In genomic region chr18:51821610-51822009, GRCh38 we compare ENCODE assay signal across 34 cellular contexts.
"Had no signal": no experiment of that assay in that cellular context is flagged by ENCODE, and none has a peak within 500 bp of the region (broad histone marks: within the 10 kb centered on the region; RNA-seq: fewer than 3 reads in every experiment).

No MANE protein-coding gene starts in this region.

- DNase-seq: activated CD4-positive, alpha-beta memory T cell treated with anti-CD3 and anti-CD28 coated beads for 36 hours; activated CD4-positive, alpha-beta T cell treated with anti-CD3 and anti-CD28 coated beads for 36 hours; activated CD4-positive, alpha-beta T cell treated with anti-CD3 and anti-CD28 coated beads, Interleukin-2, amount 10 ng/mL, durations not matched to agents 24 days and 14 days; activated CD4-positive, CD25-positive, alpha-beta regulatory T cell; activated CD4-positive, CD25-positive, alpha-beta regulatory T cell treated with anti-CD3 and anti-CD28 coated beads, Interleukin-2, amount 50 U/mL, for 72 hours; activated CD8-positive, alpha-beta memory T cell treated with anti-CD3 and anti-CD28 coated beads, Interleukin-2, amount 10 ng/mL, durations not matched to agents 7 days and 5 days; activated CD8-positive, alpha-beta memory T cell treated with anti-CD3 and anti-CD28 coated beads, Interleukin-2, amount 50 U/mL, for 4 hours; activated CD8-positive, alpha-beta T cell treated with anti-CD3 and anti-CD28 coated beads, Interleukin-2, amount 10 ng/mL, durations not matched to agents 7 days and 5 days; activated effector memory CD4-positive, alpha-beta T cell treated with anti-CD3 and anti-CD28 coated beads, Interleukin-2, amount 50 U/mL, for 16 hours; activated naive CD4-positive, alpha-beta T cell treated with anti-CD3 and anti-CD28 coated beads for 36 hours; activated naive CD8-positive, alpha-beta T cell treated with anti-CD3 and anti-CD28 coated beads for 36 hours; activated naive CD8-positive, alpha-beta T cell treated with anti-CD3 and anti-CD28 coated beads, Interleukin-2, amount 50 U/mL, for 24 hours; activated T-cell treated with anti-CD3 and anti-CD28 coated beads, Interleukin-2, amount 50 U/mL, for 1 hour; activated T-cell treated with anti-CD3 and anti-CD28 coated beads, Interleukin-2, amount 50 U/mL, for 48 hours; adrenal gland; amygdala; aorta; body of pancreas; caudate nucleus; cortex of kidney; dermis blood vessel endothelial cell; effector CD4-positive, alpha-beta T cell; effector memory CD8-positive, alpha-beta T cell; erythroblast; foreskin keratinocyte; heart right ventricle; T-helper 9 cell; WERI-Rb-1 had no signal

- H3K27ac ChIP-seq: adrenal gland, body of pancreas, esophagus muscularis mucosa, foreskin keratinocyte, gastroesophageal sphincter, heart right ventricle, hepatocyte, WERI-Rb-1 had no signal

- H3K4me3 Mint-ChIP-seq: activated CD4-positive, alpha-beta memory T cell treated with anti-CD3 and anti-CD28 coated beads for 36 hours; activated CD4-positive, alpha-beta T cell treated with anti-CD3 and anti-CD28 coated beads for 36 hours; activated CD4-positive, alpha-beta T cell treated with anti-CD3 and anti-CD28 coated beads, Interleukin-2, amount 10 ng/mL, durations not matched to agents 24 days and 14 days; activated CD8-positive, alpha-beta memory T cell treated with anti-CD3 and anti-CD28 coated beads, Interleukin-2, amount 10 ng/mL, durations not matched to agents 7 days and 5 days; activated CD8-positive, alpha-beta T cell treated with anti-CD3 and anti-CD28 coated beads, Interleukin-2, amount 10 ng/mL, durations not matched to agents 7 days and 5 days; activated naive CD4-positive, alpha-beta T cell treated with anti-CD3 and anti-CD28 coated beads for 36 hours; activated naive CD4-positive, alpha-beta T cell treated with anti-CD3 and anti-CD28 coated beads, Interleukin-2, amount 50 U/mL, for 24 hours; activated naive CD8-positive, alpha-beta T cell treated with anti-CD3 and anti-CD28 coated beads for 36 hours; activated naive CD8-positive, alpha-beta T cell treated with anti-CD3 and anti-CD28 coated beads, Interleukin-2, amount 50 U/mL, for 24 hours; activated T-helper 1 cell treated with anti-CD3 and anti-CD28 coated beads, Interleukin-12 subunit alpha, Interleukin-12 subunit beta, Interleukin-2, Interleukin-4 antibody, amounts not matched to agents 30 ng/mL and 10 ng/mL and 1 ng/mL, durations not matched to agents 14 hours and 24 hours and 36 hours; effector memory CD8-positive, alpha-beta T cell had no signal

- ATAC-seq: activated CD4-positive, alpha-beta T cell treated with anti-CD3 and anti-CD28 coated beads for 36 hours; activated CD8-positive, alpha-beta memory T cell treated with anti-CD3 and anti-CD28 coated beads, Interleukin-2, amount 10 ng/mL, durations not matched to agents 7 days and 5 days; activated CD8-positive, alpha-beta T cell treated with anti-CD3 and anti-CD28 coated beads, Interleukin-2, amount 10 ng/mL, durations not matched to agents 7 days and 5 days; activated naive CD8-positive, alpha-beta T cell treated with anti-CD3 and anti-CD28 coated beads, Interleukin-2, amount 50 U/mL, for 24 hours; body of pancreas; effector memory CD8-positive, alpha-beta T cell; foreskin keratinocyte; gastroesophageal sphincter; heart right ventricle had no signal

- H3K27ac Mint-ChIP-seq: activated CD4-positive, alpha-beta memory T cell treated with anti-CD3 and anti-CD28 coated beads for 36 hours; activated CD4-positive, alpha-beta T cell treated with anti-CD3 and anti-CD28 coated beads for 36 hours; activated CD4-positive, alpha-beta T cell treated with anti-CD3 and anti-CD28 coated beads, Interleukin-2, amount 10 ng/mL, durations not matched to agents 24 days and 14 days; activated CD8-positive, alpha-beta memory T cell treated with anti-CD3 and anti-CD28 coated beads, Interleukin-2, amount 10 ng/mL, durations not matched to agents 7 days and 5 days; activated CD8-positive, alpha-beta T cell treated with anti-CD3 and anti-CD28 coated beads, Interleukin-2, amount 10 ng/mL, durations not matched to agents 7 days and 5 days; activated naive CD4-positive, alpha-beta T cell treated with anti-CD3 and anti-CD28 coated beads for 36 hours; activated naive CD4-positive, alpha-beta T cell treated with anti-CD3 and anti-CD28 coated beads, Interleukin-2, amount 50 U/mL, for 24 hours; activated naive CD8-positive, alpha-beta T cell treated with anti-CD3 and anti-CD28 coated beads for 36 hours; activated naive CD8-positive, alpha-beta T cell treated with anti-CD3 and anti-CD28 coated beads, Interleukin-2, amount 50 U/mL, for 24 hours; activated T-helper 1 cell treated with anti-CD3 and anti-CD28 coated beads, Interleukin-12 subunit alpha, Interleukin-12 subunit beta, Interleukin-2, Interleukin-4 antibody, amounts not matched to agents 30 ng/mL and 10 ng/mL and 1 ng/mL, durations not matched to agents 14 hours and 24 hours and 36 hours; activated T-helper 2 cell treated with anti-CD3 and anti-CD28 coated beads, Interferon-gamma antibody, Interleukin-2, Interleukin-4, amounts not matched to agents 10 μg/mL and 5 μg/mL and 100 μg/mL, durations not matched to agents 14 hours and 24 hours and 36 hours; effector memory CD8-positive, alpha-beta T cell had no signal

- H3K36me3 Mint-ChIP-seq: activated CD4-positive, alpha-beta memory T cell treated with anti-CD3 and anti-CD28 coated beads for 36 hours; activated CD8-positive, alpha-beta memory T cell treated with anti-CD3 and anti-CD28 coated beads, Interleukin-2, amount 10 ng/mL, durations not matched to agents 7 days and 5 days; activated naive CD4-positive, alpha-beta T cell treated with anti-CD3 and anti-CD28 coated beads, Interleukin-2, amount 50 U/mL, for 24 hours; activated naive CD8-positive, alpha-beta T cell treated with anti-CD3 and anti-CD28 coated beads for 36 hours had no signal

- H3K4me2 ChIP-seq: hepatocyte had no signal

- H3K4me1 Mint-ChIP-seq: activated CD4-positive, alpha-beta T cell treated with anti-CD3 and anti-CD28 coated beads for 36 hours; activated CD4-positive, alpha-beta T cell treated with anti-CD3 and anti-CD28 coated beads, Interleukin-2, amount 10 ng/mL, durations not matched to agents 24 days and 14 days; activated CD8-positive, alpha-beta memory T cell treated with anti-CD3 and anti-CD28 coated beads, Interleukin-2, amount 10 ng/mL, durations not matched to agents 7 days and 5 days; activated naive CD4-positive, alpha-beta T cell treated with anti-CD3 and anti-CD28 coated beads, Interleukin-2, amount 50 U/mL, for 24 hours; activated naive CD8-positive, alpha-beta T cell treated with anti-CD3 and anti-CD28 coated beads for 36 hours; activated naive CD8-positive, alpha-beta T cell treated with anti-CD3 and anti-CD28 coated beads, Interleukin-2, amount 50 U/mL, for 24 hours had no signal

- H3K9me3 Mint-ChIP-seq: activated CD4-positive, alpha-beta memory T cell treated with anti-CD3 and anti-CD28 coated beads for 36 hours; activated CD4-positive, alpha-beta T cell treated with anti-CD3 and anti-CD28 coated beads, Interleukin-2, amount 10 ng/mL, durations not matched to agents 24 days and 14 days; activated naive CD4-positive, alpha-beta T cell treated with anti-CD3 and anti-CD28 coated beads for 36 hours; activated naive CD8-positive, alpha-beta T cell treated with anti-CD3 and anti-CD28 coated beads for 36 hours; activated naive CD8-positive, alpha-beta T cell treated with anti-CD3 and anti-CD28 coated beads, Interleukin-2, amount 50 U/mL, for 24 hours; activated T-helper 1 cell treated with anti-CD3 and anti-CD28 coated beads, Interleukin-12 subunit alpha, Interleukin-12 subunit beta, Interleukin-2, Interleukin-4 antibody, amounts not matched to agents 30 ng/mL and 10 ng/mL and 1 ng/mL, durations not matched to agents 14 hours and 24 hours and 36 hours; activated T-helper 2 cell treated with anti-CD3 and anti-CD28 coated beads, Interferon-gamma antibody, Interleukin-2, Interleukin-4, amounts not matched to agents 10 μg/mL and 5 μg/mL and 100 μg/mL, durations not matched to agents 14 hours and 24 hours and 36 hours had no signal

- H3K27me3 Mint-ChIP-seq: activated CD4-positive, alpha-beta memory T cell treated with anti-CD3 and anti-CD28 coated beads for 36 hours; activated CD4-positive, alpha-beta T cell treated with anti-CD3 and anti-CD28 coated beads for 36 hours; activated CD4-positive, alpha-beta T cell treated with anti-CD3 and anti-CD28 coated beads, Interleukin-2, amount 10 ng/mL, durations not matched to agents 24 days and 14 days; activated CD8-positive, alpha-beta memory T cell treated with anti-CD3 and anti-CD28 coated beads, Interleukin-2, amount 10 ng/mL, durations not matched to agents 7 days and 5 days; activated naive CD8-positive, alpha-beta T cell treated with anti-CD3 and anti-CD28 coated beads for 36 hours; activated naive CD8-positive, alpha-beta T cell treated with anti-CD3 and anti-CD28 coated beads, Interleukin-2, amount 50 U/mL, for 24 hours; effector memory CD8-positive, alpha-beta T cell had no signal

- H3K36me3 ChIP-seq: adrenal gland, esophagus muscularis mucosa, gastroesophageal sphincter, heart right ventricle, WERI-Rb-1 had no signal

- H3K79me2 ChIP-seq: hepatocyte had no signal

- H3K27me3 ChIP-seq: adrenal gland, body of pancreas, esophagus muscularis mucosa, foreskin keratinocyte, gastroesophageal sphincter, heart right ventricle, hepatocyte had no signal

- H2AFZ ChIP-seq: hepatocyte had no signal

- H3K4me1 ChIP-seq: adrenal gland, body of pancreas, esophagus muscularis mucosa, foreskin keratinocyte, gastroesophageal sphincter, heart right ventricle had no signal

- H3K4me3 ChIP-seq: adrenal gland, body of pancreas, esophagus muscularis mucosa, gastroesophageal sphincter, heart right ventricle, hepatocyte had no signal

- H3K9me3 ChIP-seq: body of pancreas, esophagus muscularis mucosa, gastroesophageal sphincter, heart right ventricle had no signal
